8 cellular contexts compared by ENCODE assay signal in the genomic region with DNA sequence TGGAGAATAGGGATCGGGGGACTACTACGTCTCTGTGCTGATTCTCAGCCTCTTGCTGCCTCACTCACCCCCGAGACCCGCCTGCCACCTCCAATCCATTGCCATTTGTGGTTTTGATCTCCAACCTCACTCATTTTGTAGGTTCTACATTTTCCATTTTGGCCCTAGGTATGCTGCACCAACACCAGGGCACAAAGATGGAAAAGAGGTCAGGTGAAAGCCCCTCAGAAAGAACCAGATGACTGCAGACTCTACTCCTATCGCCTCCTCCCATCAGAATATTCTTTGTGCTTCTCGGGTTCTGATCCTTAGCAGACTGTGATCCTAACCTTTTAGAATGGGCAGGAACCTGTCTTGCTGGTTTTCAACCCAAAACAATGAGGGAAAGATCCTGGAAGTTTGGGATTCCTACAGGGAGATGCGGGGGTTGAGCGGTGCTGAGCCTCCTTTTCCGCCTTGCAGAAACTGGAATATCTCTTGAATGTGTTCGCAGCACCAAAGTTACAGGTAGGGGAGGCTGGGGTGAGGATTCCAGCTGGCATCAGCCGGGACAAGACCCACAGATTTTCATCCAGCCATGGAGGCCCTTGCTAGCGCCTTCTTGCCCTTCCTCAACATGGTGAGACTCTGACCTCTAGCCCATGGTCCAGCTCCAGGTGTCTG. TPM values are rescaled to one million over a fixed set of nuclear protein-coding genes. Genes with fewer than 3 reads are reported as not detected.
A peak's percentile ranks its signal among the peaks of the same experiment; 100 is the strongest.
DNase-seq lines count a peak whose midpoint lies in the region; ATAC-seq lines count a peak whose summit lies in the region.

No MANE protein-coding gene starts in this region.

- H3K4me1 Mint-ChIP-seq in activated CD8-positive, alpha-beta memory T cell treated with anti-CD3 and anti-CD28 coated beads, Interleukin-2, amount 10 ng/mL, durations not matched to agents 7 days and 5 days, result peaks cover 18% of the 10 kb centered on the region
- H3K4me1 Mint-ChIP-seq in activated CD4-positive, alpha-beta memory T cell treated with anti-CD3 and anti-CD28 coated beads, Interleukin-2, amount 10 ng/mL, durations not matched to agents 7 days and 5 days, result peaks cover 20% of the 10 kb centered on the region

- H3K27ac ChIP-seq in substantia nigra (ENCODE audit: low read depth, low read length, poor library complexity, severe bottlenecking), result peak overlapping the region; percentile 65

- DNase-seq in activated CD8-positive, alpha-beta memory T cell treated with anti-CD3 and anti-CD28 coated beads, Interleukin-2, amount 10 ng/mL, durations not matched to agents 7 days and 5 days, result no peak
- DNase-seq in activated CD8-positive, alpha-beta memory T cell treated with anti-CD3 and anti-CD28 coated beads, Interleukin-2, amount 50 U/mL, for 48 hours, result no peak
- no peak for DNase-seq in activated CD4-positive, alpha-beta memory T cell treated with anti-CD3 and anti-CD28 coated beads, Interleukin-2, amount 10 ng/mL, durations not matched to agents 7 days and 5 days
- DNase-seq in iPS-NIHi11 (ENCODE audit: low spot score) (peak; percentile 52), substantia nigra (lab: John Stamatoyannopoulos, UW) (no peak), SW480 (ENCODE audit: low spot score) (no peak), NCI-H1930 (lab: John Stamatoyannopoulos, UW) (no peak)

- POLR2A ChIA-PET in activated CD4-positive, alpha-beta memory T cell treated with anti-CD3 and anti-CD28 coated beads, Interleukin-2, amount 10 ng/mL, durations not matched to agents 7 days and 5 days (lab: Charles Lee), result interaction anchor here (0.5 to 3.1 kb wide), 3 partner anchors 11 to 203 kb away, joined by 3 to 15 read pairs (median 3); a partner anchor contains a TSS

- H3K27ac Mint-ChIP-seq in activated CD8-positive, alpha-beta memory T cell treated with anti-CD3 and anti-CD28 coated beads, Interleukin-2, amount 10 ng/mL, durations not matched to agents 7 days and 5 days, result no peak overlapping the region
- no peak overlapping the region for H3K27ac Mint-ChIP-seq in activated CD4-positive, alpha-beta memory T cell treated with anti-CD3 and anti-CD28 coated beads, Interleukin-2, amount 10 ng/mL, durations not matched to agents 7 days and 5 days

- ATAC-seq in activated CD8-positive, alpha-beta memory T cell treated with anti-CD3 and anti-CD28 coated beads, Interleukin-2, amount 10 ng/mL, durations not matched to agents 7 days and 5 days, result no peak
- ATAC-seq in GM18870 (IDR thresholded peaks at IDR 0.05; ENCODE audit: unreplicated experiment), result no peak

- peak overlapping the region; percentile 45 for H3K4me3 Mint-ChIP-seq in activated CD8-positive, alpha-beta memory T cell treated with anti-CD3 and anti-CD28 coated beads, Interleukin-2, amount 10 ng/mL, durations not matched to agents 7 days and 5 days
- H3K4me3 Mint-ChIP-seq in activated CD4-positive, alpha-beta memory T cell treated with anti-CD3 and anti-CD28 coated beads, Interleukin-2, amount 10 ng/mL, durations not matched to agents 7 days and 5 days, result peak overlapping the region; percentile 53

- peaks cover 2% of the 10 kb centered on the region for H3K36me3 Mint-ChIP-seq in activated CD8-positive, alpha-beta memory T cell treated with anti-CD3 and anti-CD28 coated beads, Interleukin-2, amount 10 ng/mL, durations not matched to agents 7 days and 5 days
- H3K36me3 Mint-ChIP-seq in activated CD4-positive, alpha-beta memory T cell treated with anti-CD3 and anti-CD28 coated beads, Interleukin-2, amount 10 ng/mL, durations not matched to agents 7 days and 5 days (ENCODE audit: low read depth), result peaks cover 2% of the 10 kb centered on the region

- no peaks in the 10 kb centered on the region for H3K9me3 Mint-ChIP-seq in activated CD8-positive, alpha-beta memory T cell treated with anti-CD3 and anti-CD28 coated beads, Interleukin-2, amount 10 ng/mL, durations not matched to agents 7 days and 5 days (ENCODE audit: low read depth)
- H3K9me3 Mint-ChIP-seq in activated CD4-positive, alpha-beta memory T cell treated with anti-CD3 and anti-CD28 coated beads, Interleukin-2, amount 10 ng/mL, durations not matched to agents 7 days and 5 days, result no peaks in the 10 kb centered on the region

- peaks cover 92% of the 10 kb centered on the region for H3K27me3 Mint-ChIP-seq in activated CD8-positive, alpha-beta memory T cell treated with anti-CD3 and anti-CD28 coated beads, Interleukin-2, amount 10 ng/mL, durations not matched to agents 7 days and 5 days
- H3K27me3 Mint-ChIP-seq in activated CD4-positive, alpha-beta memory T cell treated with anti-CD3 and anti-CD28 coated beads, Interleukin-2, amount 10 ng/mL, durations not matched to agents 7 days and 5 days, result peaks cover 90% of the 10 kb centered on the region

- CTCF ChIA-PET in activated CD8-positive, alpha-beta memory T cell treated with anti-CD3 and anti-CD28 coated beads, Interleukin-2, amount 10 ng/mL, durations not matched to agents 7 days and 5 days (lab: Charles Lee), result interaction anchor here (0.9 to 7.2 kb wide), 8 partner anchors 10 to 205 kb away, joined by 3 to 58 read pairs (median 6); no protein-coding TSS in a partner anchor
- CTCF ChIA-PET in activated CD4-positive, alpha-beta memory T cell treated with anti-CD3 and anti-CD28 coated beads, Interleukin-2, amount 10 ng/mL, durations not matched to agents 7 days and 5 days (lab: Charles Lee), result interaction anchor here (0.7 to 4.9 kb wide), 4 partner anchors 10 to 36 kb away, joined by 3 to 19 read pairs (median 8); no protein-coding TSS in a partner anchor

RNA-seq across cellular contexts. Expression of a gene that starts 53.1 kb away (rescaled TPM):
- total RNA-seq in activated CD8-positive, alpha-beta memory T cell treated with anti-CD3 and anti-CD28 coated beads, Interleukin-2, amount 10 ng/mL, durations not matched to agents 7 days and 5 days, result not detected
- not detected for total RNA-seq in activated CD4-positive, alpha-beta memory T cell treated with anti-CD3 and anti-CD28 coated beads, Interleukin-2, amount 10 ng/mL, durations not matched to agents 7 days and 5 days
